ENCODE assay signal across 15 cellular contexts in genomic region chr20:36277546-36277945, GRCh38. TPM values are rescaled to one million over a fixed set of nuclear protein-coding genes. Genes with fewer than 3 reads are reported as not detected.
DNase-seq lines count a peak whose midpoint lies in the region; ATAC-seq, FAIRE-seq and TF ChIP-seq lines count a peak whose summit lies in the region.
"Had no signal": no experiment of that assay in that cellular context is flagged by ENCODE, and none has a peak within 500 bp of the region (broad histone marks: within the 10 kb centered on the region; RNA-seq: fewer than 3 reads in every experiment).

No MANE protein-coding gene starts in this region.

- BruUV-seq in HepG2 (replicated peaks; lab: Mats Ljungman, UMichigan), result no TSS peak

- H3K79me2 ChIP-seq in HepG2 (ENCODE audit: insufficient read depth, low read length), result no peaks in the 10 kb centered on the region
- H3K79me2 ChIP-seq in osteoblast (ENCODE audit: insufficient read depth, low read length), result no peaks in the 10 kb centered on the region

- CTCF ChIA-PET in HepG2 (lab: Yijun Ruan, JAX; ENCODE audit: low intra/inter-chr PET ratio, low total read pairs), result no interaction called here

- WGBS in HepG2 (ENCODE audit: low lambda C conversion rate), result 38% methylated on average over 9 of the region's 9 CpGs
- WGBS in right lobe of liver (ENCODE audit: insufficient coverage, low coverage, low lambda C conversion rate, missing lambda C conversion rate), result 17% methylated on average over 6 of the region's 9 CpGs

- in situ Hi-C loops in HepG2 (cut with HindIII; ENCODE audit: extremely low pct_ligation_motif_present, low pct_unique_long_range_greater_than_20kb), result loop anchor here (5.0 kb wide), 1 partner anchor 165 kb away; no protein-coding TSS in a partner anchor

- H2AFZ ChIP-seq in HepG2 (ENCODE audit: low read length) (no peak overlapping the region), osteoblast (ENCODE audit: low read length) (no peak overlapping the region)
- H2AFZ ChIP-seq: GM23248 had no signal

- H3K9ac ChIP-seq in HepG2 (ENCODE audit: insufficient read depth, low read depth, low read length), result no peak overlapping the region
- H3K9ac ChIP-seq: BLaER1, GM23248 had no signal

- H3K36me3 ChIP-seq in HepG2 (replicated peaks in 1 of 2; ENCODE audit: control insufficient read depth in 1 of 2, insufficient read depth in 2 of 2, low read length in 2 of 2), result peaks cover 0 to 2% of the 10 kb centered on the region in 2 experiments; a peak in 1 of 5 replicates
- H3K36me3 ChIP-seq in right lobe of liver, result no peaks in the 10 kb centered on the region
- no peaks in the 10 kb centered on the region for H3K36me3 ChIP-seq in H7 (replicated peaks; ENCODE audit: control insufficient read depth, insufficient read depth, low read length)
- no peaks in the 10 kb centered on the region for H3K36me3 ChIP-seq in osteoblast (ENCODE audit: insufficient read depth, low read length)
- H3K36me3 ChIP-seq in upper lobe of right lung, result no peaks in the 10 kb centered on the region
- H3K36me3 ChIP-seq: BLaER1 had no signal

- ATAC-seq in HepG2, result peak; percentile 14; the same call in 1 of the 3 replicates
- no peak for ATAC-seq in right lobe of liver
- ATAC-seq in upper lobe of right lung, result no peak
- ATAC-seq in HG02610 (IDR thresholded peaks at IDR 0.05; ENCODE audit: unreplicated experiment), result no peak

- H4K20me1 ChIP-seq in HepG2 (ENCODE audit: insufficient read depth, low read length) (no peaks in the 10 kb centered on the region), osteoblast (ENCODE audit: insufficient read depth, low read length) (no peaks in the 10 kb centered on the region)
- H4K20me1 ChIP-seq: BLaER1 had no signal

- no peak overlapping the region for H3K27ac ChIP-seq in HepG2 (ENCODE audit: extremely low read length, insufficient read depth, low read length)
- no peak overlapping the region for H3K27ac ChIP-seq in right lobe of liver
- no peak overlapping the region for H3K27ac ChIP-seq in osteoblast (ENCODE audit: low read depth, low read length)
- no peak overlapping the region for H3K27ac ChIP-seq in upper lobe of right lung
- H3K27ac ChIP-seq: BLaER1, GM23248 had no signal

- H3K4me3 ChIP-seq in HepG2 (replicated peaks in 1 of 3; ENCODE audit: insufficient read depth in 1 of 3, low read depth in 2 of 3, low read length in 3 of 3) (no peak overlapping the region), right lobe of liver (no peak overlapping the region), H7 (ENCODE audit: insufficient read depth, low read depth, low read length) (no peak overlapping the region), osteoblast (ENCODE audit: insufficient read depth, low read length) (no peak overlapping the region), upper lobe of right lung (no peak overlapping the region)
- H3K4me3 ChIP-seq: BLaER1, GM23248 had no signal

- TF ChIP-seq CTCF in HepG2 (CRISPR knock-in tag; IDR thresholded peaks at IDR 0.05) (no peak), right lobe of liver (IDR thresholded peaks at IDR 0.05) (no peak), osteoblast (IDR thresholded peaks at IDR 0.05; ENCODE audit: extremely low read depth, low read depth, low read length) (no peak), upper lobe of right lung (IDR thresholded peaks at IDR 0.05) (no peak)

- intact Hi-C loops in HepG2 (cut with micrococcal nuclease; ENCODE audit: unreplicated experiment), result loop anchor here (10.0 kb wide), 1 partner anchor 117 kb away; no protein-coding TSS in a partner anchor
- intact Hi-C loops in right lobe of liver (cut with DNase I), result no loop called here
- intact Hi-C loops in upper lobe of right lung (cut with DNase I), result no loop called here

- TF ChIP-seq RAD21 in HepG2 (CRISPR knock-in tag; IDR thresholded peaks at IDR 0.05), result no peak

- TF ChIP-seq POLR2A in HepG2 (IDR thresholded peaks at IDR 0.05; ENCODE audit: insufficient read depth in 1 of 2, low read depth in 2 of 2, low read length in 2 of 2) (no peak), right lobe of liver (IDR thresholded peaks at IDR 0.05) (no peak)

- DNase-seq in HepG2 (ENCODE audit: low spot score), result no peak
- no peak for DNase-seq in right lobe of liver
- DNase-seq in H7, result peak; percentile 8
- DNase-seq in osteoblast (ENCODE audit: insufficient read length, low spot score, missing footprints), result peak; percentile 60
- peak; percentile 53 for DNase-seq in upper lobe of right lung
- no peak for DNase-seq in NCI-H2196 treated with DMSO at 0.1 percent for 48 hours (lab: John Stamatoyannopoulos, UW; ENCODE audit: unreplicated experiment)
- DNase-seq in HUDEP-2 (lab: John Stamatoyannopoulos, UW; ENCODE audit: unreplicated experiment in 76 of 76), result no peak
- DNase-seq: AML-193; CD8-positive, alpha-beta memory T cell; GM23248 had no signal

- POLR2A ChIA-PET in HepG2 (lab: Yijun Ruan, JAX), result no interaction called here

- H3K27me3 ChIP-seq in HepG2 (ENCODE audit: control insufficient read depth in 1 of 2, insufficient read depth in 2 of 2, low read length in 2 of 2), result peaks cover 0 to 24% of the 10 kb centered on the region in 2 experiments; a peak in 3 of 5 replicates
- H3K27me3 ChIP-seq in right lobe of liver, result no peaks in the 10 kb centered on the region
- H3K27me3 ChIP-seq in H7 (ENCODE audit: control insufficient read depth, insufficient read depth, low read length), result no peaks in the 10 kb centered on the region
- H3K27me3 ChIP-seq in osteoblast (ENCODE audit: insufficient read depth, low read length), result peaks cover 41% of the 10 kb centered on the region
- H3K27me3 ChIP-seq in upper lobe of right lung, result peaks cover 9% of the 10 kb centered on the region
- H3K27me3 ChIP-seq: BLaER1 had no signal

- H3K9me3 ChIP-seq in HepG2 (ENCODE audit: low read length) (no peaks in the 10 kb centered on the region), right lobe of liver (no peaks in the 10 kb centered on the region), osteoblast (ENCODE audit: low read depth, low read length) (no peaks in the 10 kb centered on the region), upper lobe of right lung (no peaks in the 10 kb centered on the region)
- H3K9me3 ChIP-seq: BLaER1, Caco-2 had no signal

- no peak for FAIRE-seq in HepG2 (lab: Jason Lieb, UNC)
- FAIRE-seq: GM18507, H54 had no signal

- no peak for TF ChIP-seq EP300 in HepG2 (IDR thresholded peaks at IDR 0.05; ENCODE audit: low read depth in 2 of 2, low read length in 2 of 2)
- TF ChIP-seq EP300 in HepG2 (CRISPR knock-in tag; IDR thresholded peaks at IDR 0.05; ENCODE audit: borderline replicate concordance), result no peak

- H3K4me2 ChIP-seq in HepG2 (ENCODE audit: low read depth, low read length) (no peak overlapping the region), osteoblast (ENCODE audit: insufficient read depth, low read length) (no peak overlapping the region)
- H3K4me2 ChIP-seq: BLaER1 had no signal

- 0 out of 2 replicates have a peak, but pooled peaks cover 4% of the 10 kb centered on the region for H3K4me1 ChIP-seq in HepG2 (ENCODE audit: insufficient read depth, low read length)
- H3K4me1 ChIP-seq in right lobe of liver, result no peaks in the 10 kb centered on the region
- no peaks in the 10 kb centered on the region for H3K4me1 ChIP-seq in osteoblast (ENCODE audit: insufficient read depth, low read length)
- H3K4me1 ChIP-seq in upper lobe of right lung, result no peaks in the 10 kb centered on the region
- H3K4me1 ChIP-seq: Caco-2 had no signal

RNA-seq across cellular contexts. Expression of gene DLGAP4, which starts 28.6 kb away (rescaled TPM):
- total RNA-seq in HepG2 (2016; rRNA removed; fragmentation: Illumina TruSeq; extraction: Trizol) (13.3 and 15.2 TPM in 2 replicates), right lobe of liver (10 to 100 TPM; 15.5 to 35.1 (median 23.2) TPM), osteoblast (17.4 and 18.1 TPM in 2 replicates), upper lobe of right lung (61.2 TPM)
- 17.7 and 20.1 TPM in 2 replicates for total RNA-seq in HepG2 (2016; cell fraction: cytosol; rRNA removed; fragmentation: Illumina TruSeq; extraction: Trizol; ENCODE audit: low read depth)
- 10.7 and 12.5 TPM in 2 replicates for total RNA-seq in HepG2 (2016; cell fraction: insoluble cytoplasmic fraction; rRNA removed; fragmentation: Illumina TruSeq; extraction: Trizol)
- total RNA-seq in HepG2 (2016; cell fraction: membrane; rRNA removed; fragmentation: Illumina TruSeq; extraction: Trizol), result 30.2 and 36.1 TPM in 2 replicates
- 14.3 and 17.6 TPM in 2 replicates for total RNA-seq in HepG2 (2016; cell fraction: nucleus; rRNA removed; fragmentation: Illumina TruSeq; extraction: Trizol)
- 26.7 and 33.5 TPM in 2 replicates for polyA plus RNA-seq in HepG2 (2011; rRNA removed)
- polyA plus RNA-seq in HepG2 (2011; cell fraction: cytosol; rRNA removed), result 18.9 and 28.9 TPM in 2 replicates
- 81.3 and 93.4 TPM in 2 replicates for polyA plus RNA-seq in HepG2 (2011; cell fraction: nucleus; rRNA removed)
- 33.2 and 39.1 TPM in 2 replicates for polyA plus RNA-seq in HepG2 (2012)
- 42.6 and 57.9 TPM in 2 replicates for polyA plus RNA-seq in HepG2 (2016; cell fraction: cytosol; fragmentation: Illumina TruSeq; extraction: Trizol; ENCODE audit: low read depth)
- polyA plus RNA-seq in HepG2 (2016; cell fraction: insoluble cytoplasmic fraction; fragmentation: Illumina TruSeq; extraction: Trizol; ENCODE audit: low read depth), result 32.0 and 44.7 TPM in 2 replicates
- 45.4 and 49.0 TPM in 2 replicates for polyA plus RNA-seq in HepG2 (2016; cell fraction: membrane; fragmentation: Illumina TruSeq; extraction: Trizol; ENCODE audit: low read depth)
- polyA plus RNA-seq in HepG2 (2016; cell fraction: nucleus; fragmentation: Illumina TruSeq; extraction: Trizol; ENCODE audit: insufficient read depth, low read depth), result 63.9 and 68.5 TPM in 2 replicates
- polyA minus RNA-seq in HepG2 (2011; rRNA and poly(A)+ RNA removed; ENCODE audit: low replicate concordance), result 15.9 and 38.7 TPM in 2 replicates
- polyA minus RNA-seq in HepG2 (2011; cell fraction: cytosol; rRNA and poly(A)+ RNA removed), result 33.7 and 42.9 TPM in 2 replicates
- polyA minus RNA-seq in HepG2 (2011; cell fraction: nucleus; rRNA and poly(A)+ RNA removed), result 29.9 and 33.6 TPM in 2 replicates
- total RNA-seq in H7 (2014; rRNA removed; shearing (Covaris generic)), result 60.5 and 62.8 TPM in 2 replicates

RNA-seq across cellular contexts. Expression of gene AAR2, which starts 41.3 kb away (rescaled TPM):
- total RNA-seq in HepG2 (2016; rRNA removed; fragmentation: Illumina TruSeq; extraction: Trizol) (46.2 and 56.5 TPM in 2 replicates), right lobe of liver (10 to 100 TPM; 11.8 to 16.7 (median 13.5) TPM), osteoblast (28.3 and 29.0 TPM in 2 replicates), upper lobe of right lung (24.4 TPM)
- total RNA-seq in HepG2 (2016; cell fraction: cytosol; rRNA removed; fragmentation: Illumina TruSeq; extraction: Trizol; ENCODE audit: low read depth), result 6.6 and 7.3 TPM in 2 replicates
- total RNA-seq in HepG2 (2016; cell fraction: insoluble cytoplasmic fraction; rRNA removed; fragmentation: Illumina TruSeq; extraction: Trizol), result 45.1 and 55.7 TPM in 2 replicates
- total RNA-seq in HepG2 (2016; cell fraction: membrane; rRNA removed; fragmentation: Illumina TruSeq; extraction: Trizol), result 15.6 and 16.1 TPM in 2 replicates
- 31.3 and 35.6 TPM in 2 replicates for total RNA-seq in HepG2 (2016; cell fraction: nucleus; rRNA removed; fragmentation: Illumina TruSeq; extraction: Trizol)
- 45.2 and 50.5 TPM in 2 replicates for polyA plus RNA-seq in HepG2 (2011; rRNA removed)
- 37.7 and 43.1 TPM in 2 replicates for polyA plus RNA-seq in HepG2 (2011; cell fraction: cytosol; rRNA removed)
- polyA plus RNA-seq in HepG2 (2011; cell fraction: nucleus; rRNA removed), result 28.8 and 29.0 TPM in 2 replicates
- 29.3 and 35.7 TPM in 2 replicates for polyA plus RNA-seq in HepG2 (2012)
- polyA plus RNA-seq in HepG2 (2016; cell fraction: cytosol; fragmentation: Illumina TruSeq; extraction: Trizol; ENCODE audit: low read depth), result 4.9 and 5.0 TPM in 2 replicates
- 57.6 and 57.7 TPM in 2 replicates for polyA plus RNA-seq in HepG2 (2016; cell fraction: insoluble cytoplasmic fraction; fragmentation: Illumina TruSeq; extraction: Trizol; ENCODE audit: low read depth)
- polyA plus RNA-seq in HepG2 (2016; cell fraction: membrane; fragmentation: Illumina TruSeq; extraction: Trizol; ENCODE audit: low read depth), result 9.6 and 9.7 TPM in 2 replicates
- 41.9 and 45.1 TPM in 2 replicates for polyA plus RNA-seq in HepG2 (2016; cell fraction: nucleus; fragmentation: Illumina TruSeq; extraction: Trizol; ENCODE audit: insufficient read depth, low read depth)
- polyA minus RNA-seq in HepG2 (2011; rRNA and poly(A)+ RNA removed; ENCODE audit: low replicate concordance), result 89.7 and 103 TPM in 2 replicates
- polyA minus RNA-seq in HepG2 (2011; cell fraction: cytosol; rRNA and poly(A)+ RNA removed), result 24.4 and 25.0 TPM in 2 replicates
- polyA minus RNA-seq in HepG2 (2011; cell fraction: nucleus; rRNA and poly(A)+ RNA removed), result 26.8 and 34.2 TPM in 2 replicates
- 32.1 and 38.4 TPM in 2 replicates for total RNA-seq in H7 (2014; rRNA removed; shearing (Covaris generic))

Comparison
In these comparisons a context has a peak if more than half of its experiments do, and no peak if none do; other contexts are left out.
1. DNase-seq: peak in H7 (single experiment), osteoblast (single experiment) and upper lobe of right lung (single experiment); none in HepG2 (single experiment), right lobe of liver (0 of 3), NCI-H2196 treated with DMSO at 0.1 percent for 48 hours (single experiment) and HUDEP-2 (0 of 76).